In genomic region chr12:55940065-55940732, GRCh38 we compare ENCODE assay signal across 8 cellular contexts. TPM values are rescaled to one million over a fixed set of nuclear protein-coding genes. Genes with fewer than 3 reads are reported as not detected.
DNase-seq lines count a peak whose midpoint lies in the region; ATAC-seq and TF ChIP-seq lines count a peak whose summit lies in the region.

No MANE protein-coding gene starts in this region.

- no peaks in the 10 kb centered on the region for H3K79me1 ChIP-seq in trophoblast cell (ENCODE audit: low read length)

- H3K27ac ChIP-seq in SK-N-MC, result no peak overlapping the region
- no peak overlapping the region for H3K27ac ChIP-seq in trophoblast cell (ENCODE audit: low read depth, low read length)
- peak overlapping the region in 2 of 4 donors; percentile 31 to 45 for H3K27ac ChIP-seq in upper lobe of left lung

- H3K27me3 Mint-ChIP-seq in HFFc6 (ENCODE audit: insufficient read depth), result no peaks in the 10 kb centered on the region; the same call in 1 of the 2 replicates

- H3K4me3 Mint-ChIP-seq in HFFc6, result no peak overlapping the region

- H3K4ac ChIP-seq in trophoblast cell (ENCODE audit: low read depth, low read length), result no peak overlapping the region

- H2BK120ac ChIP-seq in trophoblast cell (ENCODE audit: insufficient read depth, low read length, poor library complexity), result no peak overlapping the region

- no peak overlapping the region for H3K18ac ChIP-seq in trophoblast cell (ENCODE audit: low read length)

- intact Hi-C loops in Right ventricle myocardium inferior (cut with DNase I), result loop anchor here (1.0 kb wide), 1 partner anchor 200 kb away; no protein-coding TSS in a partner anchor

- no peak overlapping the region for H2BK12ac ChIP-seq in trophoblast cell (ENCODE audit: low read length)

- H3K9ac ChIP-seq in SK-N-MC (ENCODE audit: insufficient read length), result no peak overlapping the region
- H3K9ac ChIP-seq in trophoblast cell (ENCODE audit: low read length), result no peak overlapping the region

- no peak overlapping the region for H2BK5ac ChIP-seq in trophoblast cell (ENCODE audit: low read depth, low read length, poor library complexity)

- H3K9me3 ChIP-seq in SK-N-MC (ENCODE audit: low read depth, low read length) (no peaks in the 10 kb centered on the region), trophoblast cell (ENCODE audit: insufficient read depth, low read depth, low read length) (no peaks in the 10 kb centered on the region), upper lobe of left lung (no peaks in the 10 kb centered on the region)

- H3K14ac ChIP-seq in trophoblast cell (ENCODE audit: low read length), result no peak overlapping the region

- peak; percentile 94 for ATAC-seq in Right ventricle myocardium inferior
- ATAC-seq in upper lobe of left lung (ENCODE audit: low FRiP score in 2 of 2), result peak; percentile 94 to 96

- H3K27ac Mint-ChIP-seq in HFFc6, result peak overlapping the region; percentile 74

- H3K36me3 ChIP-seq in SK-N-MC (ENCODE audit: insufficient read depth, low read length) (no peaks in the 10 kb centered on the region), trophoblast cell (ENCODE audit: control insufficient read depth in 1 of 2, insufficient read depth in 2 of 2, low read length in 2 of 2) (peaks cover 19 to 31% of the 10 kb centered on the region in 2 experiments), upper lobe of left lung (peaks cover 0 to 56% (median 10%) of the 10 kb centered on the region in 4 donors)

- H4K8ac ChIP-seq in trophoblast cell (ENCODE audit: low read depth, low read length), result no peak overlapping the region

- no peaks in the 10 kb centered on the region for H3K27me3 ChIP-seq in trophoblast cell (ENCODE audit: insufficient read depth, low read length)
- H3K27me3 ChIP-seq in upper lobe of left lung, result no peaks in the 10 kb centered on the region

- TF ChIP-seq EP300 in upper lobe of left lung (IDR thresholded peaks at IDR 0.05), result no peak

- H3K36me3 Mint-ChIP-seq in HFFc6 (ENCODE audit: low read depth), result peaks cover 24% of the 10 kb centered on the region

- no peak overlapping the region for H2AFZ ChIP-seq in trophoblast cell (ENCODE audit: insufficient read depth, low read length, poor library complexity)

- no peaks in the 10 kb centered on the region for H3K79me2 ChIP-seq in trophoblast cell (ENCODE audit: control insufficient read depth, insufficient read depth, low read length, poor library complexity)

- H3K4me3 ChIP-seq in NB4 (ENCODE audit: low read depth, low read length), result no peak overlapping the region
- peak overlapping the region; percentile 30 for H3K4me3 ChIP-seq in SK-N-MC
- peak overlapping the region; percentile 23 for H3K4me3 ChIP-seq in trophoblast cell (ENCODE audit: low read depth, low read length)
- H3K4me3 ChIP-seq in upper lobe of left lung, result peak overlapping the region in 2 of 4 donors; percentile 17 to 24

- TF ChIP-seq POLR2A in NB4 (IDR thresholded peaks at IDR 0.05; ENCODE audit: extremely low read depth, insufficient read length) (no peak), upper lobe of left lung (IDR thresholded peaks at IDR 0.05) (no peak)

- H3K23ac ChIP-seq in trophoblast cell (ENCODE audit: low read length), result no peak overlapping the region

- no peaks in the 10 kb centered on the region for H3K9me3 Mint-ChIP-seq in HFFc6

- WGBS in trophoblast cell (ENCODE audit: extremely low coverage, insufficient coverage, insufficient read length), result no CpG with 5 or more reads among the region's 18 CpGs
- WGBS in upper lobe of left lung, 2 donors, result 17 to 34% methylated on average over 9 to 18 of the region's 18 CpGs

- no peak overlapping the region for H4K12ac ChIP-seq in trophoblast cell (ENCODE audit: low read depth, low read length)

- H2AK5ac ChIP-seq in trophoblast cell (ENCODE audit: low read length), result no peak overlapping the region

- TF ChIP-seq CTCF in GM10266 (IDR thresholded peaks at IDR 0.05; ENCODE audit: control insufficient read depth, insufficient read depth, low read depth, missing control alignments) (peak; percentile 86), HFFc6 (IDR thresholded peaks at IDR 0.05) (peak; percentile 96), NB4 (IDR thresholded peaks at IDR 0.05; ENCODE audit: low read depth, low read length) (peak; percentile 97), upper lobe of left lung (IDR thresholded peaks at IDR 0.05) (peak; percentile 85 to 93 (median 91))

- peaks cover 0 to 3% of the 10 kb centered on the region in 2 experiments for H3K4me1 ChIP-seq in trophoblast cell (ENCODE audit: control insufficient read depth in 1 of 2, insufficient read depth in 2 of 2, low read length in 2 of 2)
- peaks cover 7 to 9% (median 8%) of the 10 kb centered on the region in 4 donors for H3K4me1 ChIP-seq in upper lobe of left lung

- H4K91ac ChIP-seq in trophoblast cell (ENCODE audit: low read depth, low read length), result no peak overlapping the region

- peak overlapping the region; percentile 44 for H3K4me2 ChIP-seq in trophoblast cell (ENCODE audit: low read length)

- peaks cover 59% of the 10 kb centered on the region for H3K4me1 Mint-ChIP-seq in HFFc6 (ENCODE audit: low read depth)

- DNase-seq in GM10266 (ENCODE audit: extremely low spot score), result peak; percentile 86
- DNase-seq in HFFc6, result peak; percentile 80
- DNase-seq in NB4 (ENCODE audit: low read depth), result peak; percentile 92
- no peak for DNase-seq in SK-N-MC (ENCODE audit: low read depth, low spot score)
- peak; percentile 83 for DNase-seq in activated naive CD4-positive, alpha-beta T cell treated with anti-CD3 and anti-CD28 coated beads, Interleukin-2, amount 50 U/mL, for 16 hours
- DNase-seq in Right ventricle myocardium inferior (ENCODE audit: missing footprints), result peak; percentile 90
- peak; percentile 80 to 90 for DNase-seq in trophoblast cell
- DNase-seq in upper lobe of left lung, result peak; percentile 80 to 92

RNA-seq across cellular contexts. Expression of gene DGKA, which starts 9.2 kb away (rescaled TPM):
- total RNA-seq in HFFc6 (2021; fragmentation: NEBNext Ultra II Directional; extraction: Animal tissue kit (Norgen Biotek cat#: 25700)), result 10 to 100 TPM; 67.1 to 87.4 (median 79.6) TPM
- total RNA-seq in Right ventricle myocardium inferior (8.1 TPM), upper lobe of left lung (100 to 1,000 TPM in 1 of 6 donors, 10 to 100 TPM in 5; 16.7 to 251 (median 37.3) TPM)
- polyA plus RNA-seq in trophoblast cell (2013), result 44.8 and 47.5 TPM in 2 replicates

RNA-seq across cellular contexts. Expression of gene PYM1, which starts 12.5 kb away (rescaled TPM):
- total RNA-seq in HFFc6 (2021; fragmentation: NEBNext Ultra II Directional; extraction: Animal tissue kit (Norgen Biotek cat#: 25700)), result 10 to 100 TPM; 25.0 to 32.3 (median 28.3) TPM
- 19.1 TPM for total RNA-seq in Right ventricle myocardium inferior
- 36.7 and 38.2 TPM in 2 replicates for polyA plus RNA-seq in trophoblast cell (2013)
- 10 to 100 TPM; 23.0 to 47.3 (median 32.8) TPM for total RNA-seq in upper lobe of left lung

RNA-seq across cellular contexts. Expression of gene PMEL, which starts 25.6 kb away (rescaled TPM):
- 1 to 10 TPM in 1 of 6 experiments, under 1 TPM in 5; 0.47 to 1.3 (median 0.59) TPM for total RNA-seq in HFFc6 (2021; fragmentation: NEBNext Ultra II Directional; extraction: Animal tissue kit (Norgen Biotek cat#: 25700))
- not detected for total RNA-seq in Right ventricle myocardium inferior
- polyA plus RNA-seq in trophoblast cell (2013), result 31.7 and 33.8 TPM in 2 replicates
- total RNA-seq in upper lobe of left lung, result 10 to 100 TPM in 1 of 6 donors, 1 to 10 TPM in 4, under 1 TPM in 1; 0.91 to 45.1 (median 1.5) TPM

RNA-seq across cellular contexts. Expression of gene CDK2, which starts 26.4 kb away (rescaled TPM):
- 10 to 100 TPM; 27.1 to 61.0 (median 53.9) TPM for total RNA-seq in HFFc6 (2021; fragmentation: NEBNext Ultra II Directional; extraction: Animal tissue kit (Norgen Biotek cat#: 25700))
- total RNA-seq in Right ventricle myocardium inferior (11.6 TPM), upper lobe of left lung (10 to 100 TPM; 11.7 to 27.9 (median 21.7) TPM)
- 132 and 144 TPM in 2 replicates for polyA plus RNA-seq in trophoblast cell (2013)

RNA-seq across cellular contexts. Expression of gene RAB5B, which starts 33.7 kb away (rescaled TPM):
- total RNA-seq in HFFc6 (2021; fragmentation: NEBNext Ultra II Directional; extraction: Animal tissue kit (Norgen Biotek cat#: 25700)), result 100 to 1,000 TPM in 2 of 6 experiments, 10 to 100 TPM in 4; 90.2 to 107 (median 96.5) TPM
- 113 TPM for total RNA-seq in Right ventricle myocardium inferior
- polyA plus RNA-seq in trophoblast cell (2013), result 126 and 127 TPM in 2 replicates
- 100 to 1,000 TPM in 4 of 6 donors, 10 to 100 TPM in 2; 53.4 to 139 (median 116) TPM for total RNA-seq in upper lobe of left lung
